ENCODE assay signal across 22 cellular contexts in genomic region chr14:87264386-87264785, GRCh38.
"Had no signal": no experiment of that assay in that cellular context is flagged by ENCODE, and none has a peak within 500 bp of the region (broad histone marks: within the 10 kb centered on the region; RNA-seq: fewer than 3 reads in every experiment).

No MANE protein-coding gene starts in this region.

- H3K36me3 Mint-ChIP-seq: activated CD8-positive, alpha-beta memory T cell treated with anti-CD3 and anti-CD28 coated beads, Interleukin-2, amount 10 ng/mL, durations not matched to agents 7 days and 5 days; activated naive CD4-positive, alpha-beta T cell treated with anti-CD3 and anti-CD28 coated beads, Interleukin-2, amount 50 U/mL, for 24 hours had no signal

- FAIRE-seq: RCC 7860 had no signal

- H3K4me1 Mint-ChIP-seq: activated B cell treated with CpG ODN at 0.5 μM for 24 hours; activated CD4-positive, alpha-beta T cell treated with anti-CD3 and anti-CD28 coated beads, Interleukin-2, amount 10 ng/mL, durations not matched to agents 24 days and 14 days; activated CD8-positive, alpha-beta memory T cell treated with anti-CD3 and anti-CD28 coated beads, Interleukin-2, amount 10 ng/mL, durations not matched to agents 7 days and 5 days; activated naive CD4-positive, alpha-beta T cell treated with anti-CD3 and anti-CD28 coated beads, Interleukin-2, amount 50 U/mL, for 24 hours; central memory CD8-positive, alpha-beta T cell had no signal

- H3K27me3 Mint-ChIP-seq: activated B cell treated with CpG ODN at 0.5 μM for 24 hours; activated CD4-positive, alpha-beta T cell treated with anti-CD3 and anti-CD28 coated beads, Interleukin-2, amount 10 ng/mL, durations not matched to agents 24 days and 14 days; activated CD8-positive, alpha-beta memory T cell treated with anti-CD3 and anti-CD28 coated beads, Interleukin-2, amount 10 ng/mL, durations not matched to agents 7 days and 5 days; activated naive CD4-positive, alpha-beta T cell treated with anti-CD3 and anti-CD28 coated beads, Interleukin-2, amount 50 U/mL, for 24 hours; activated T-cell treated with anti-CD3 and anti-CD28 coated beads, Interleukin-2, amount 50 U/mL, for 24 hours; central memory CD8-positive, alpha-beta T cell had no signal

- H3K27ac Mint-ChIP-seq: activated B cell treated with CpG ODN at 0.5 μM for 24 hours; activated CD4-positive, alpha-beta T cell treated with anti-CD3 and anti-CD28 coated beads, Interleukin-2, amount 10 ng/mL, durations not matched to agents 24 days and 14 days; activated CD8-positive, alpha-beta memory T cell treated with anti-CD3 and anti-CD28 coated beads, Interleukin-2, amount 10 ng/mL, durations not matched to agents 7 days and 5 days; activated naive CD4-positive, alpha-beta T cell treated with anti-CD3 and anti-CD28 coated beads, Interleukin-2, amount 50 U/mL, for 24 hours; activated T-cell treated with anti-CD3 and anti-CD28 coated beads, Interleukin-2, amount 50 U/mL, for 24 hours; activated T-helper 1 cell treated with anti-CD3 and anti-CD28 coated beads, Interleukin-12 subunit alpha, Interleukin-12 subunit beta, Interleukin-2, Interleukin-4 antibody, amounts not matched to agents 30 ng/mL and 10 ng/mL and 1 ng/mL, durations not matched to agents 14 hours and 24 hours and 36 hours; T-helper 1 cell treated with Interleukin-12 subunit alpha and Interleukin-12 subunit beta and Interleukin-4 antibody, amounts not matched to agents 30 μg/mL and 1 μg/mL, for 36 hours had no signal

- H3K4me3 Mint-ChIP-seq: activated B cell treated with CpG ODN at 0.5 μM for 24 hours; activated CD4-positive, alpha-beta T cell treated with anti-CD3 and anti-CD28 coated beads, Interleukin-2, amount 10 ng/mL, durations not matched to agents 24 days and 14 days; activated CD8-positive, alpha-beta memory T cell treated with anti-CD3 and anti-CD28 coated beads, Interleukin-2, amount 10 ng/mL, durations not matched to agents 7 days and 5 days; activated naive CD4-positive, alpha-beta T cell treated with anti-CD3 and anti-CD28 coated beads, Interleukin-2, amount 50 U/mL, for 24 hours; activated T-cell treated with anti-CD3 and anti-CD28 coated beads, Interleukin-2, amount 50 U/mL, for 24 hours; activated T-helper 1 cell treated with anti-CD3 and anti-CD28 coated beads, Interleukin-12 subunit alpha, Interleukin-12 subunit beta, Interleukin-2, Interleukin-4 antibody, amounts not matched to agents 30 ng/mL and 10 ng/mL and 1 ng/mL, durations not matched to agents 14 hours and 24 hours and 36 hours; central memory CD8-positive, alpha-beta T cell; T-helper 1 cell treated with Interleukin-12 subunit alpha and Interleukin-12 subunit beta and Interleukin-4 antibody, amounts not matched to agents 30 μg/mL and 1 μg/mL, for 36 hours had no signal

- DNase-seq: activated B cell treated with CpG ODN at 0.5 μM for 24 hours; activated CD4-positive, alpha-beta T cell treated with anti-CD3 and anti-CD28 coated beads for 1 hour; activated CD4-positive, alpha-beta T cell treated with anti-CD3 and anti-CD28 coated beads, Interleukin-2, amount 10 ng/mL, durations not matched to agents 24 days and 14 days; activated CD4-positive, alpha-beta T cell treated with anti-CD3 and anti-CD28 coated beads, Interleukin-2, amount 50 U/mL, for 48 hours; activated CD8-positive, alpha-beta memory T cell treated with anti-CD3 and anti-CD28 coated beads, Interleukin-2, amount 10 ng/mL, durations not matched to agents 7 days and 5 days; activated effector memory CD4-positive, alpha-beta T cell treated with Interleukin-2 at 50 U/mL for 16 hours; activated naive CD4-positive, alpha-beta T cell; activated T-cell treated with anti-CD3 and anti-CD28 coated beads, Interleukin-2, amount 50 U/mL, for 24 hours; aorta; KBM-7; NCI-H1930; NCI-H2171; NCI-H226; NCI-H526; NCI-H82; NK-92 treated with Interleukin-12 subunit alpha and Interleukin-12 subunit beta, amount 100 ng/mL, for 24 hours; SHP77 treated with DMSO at 0.1 percent for 48 hours had no signal

- ATAC-seq: activated CD8-positive, alpha-beta memory T cell treated with anti-CD3 and anti-CD28 coated beads, Interleukin-2, amount 10 ng/mL, durations not matched to agents 7 days and 5 days had no signal
